In the genomic region with DNA sequence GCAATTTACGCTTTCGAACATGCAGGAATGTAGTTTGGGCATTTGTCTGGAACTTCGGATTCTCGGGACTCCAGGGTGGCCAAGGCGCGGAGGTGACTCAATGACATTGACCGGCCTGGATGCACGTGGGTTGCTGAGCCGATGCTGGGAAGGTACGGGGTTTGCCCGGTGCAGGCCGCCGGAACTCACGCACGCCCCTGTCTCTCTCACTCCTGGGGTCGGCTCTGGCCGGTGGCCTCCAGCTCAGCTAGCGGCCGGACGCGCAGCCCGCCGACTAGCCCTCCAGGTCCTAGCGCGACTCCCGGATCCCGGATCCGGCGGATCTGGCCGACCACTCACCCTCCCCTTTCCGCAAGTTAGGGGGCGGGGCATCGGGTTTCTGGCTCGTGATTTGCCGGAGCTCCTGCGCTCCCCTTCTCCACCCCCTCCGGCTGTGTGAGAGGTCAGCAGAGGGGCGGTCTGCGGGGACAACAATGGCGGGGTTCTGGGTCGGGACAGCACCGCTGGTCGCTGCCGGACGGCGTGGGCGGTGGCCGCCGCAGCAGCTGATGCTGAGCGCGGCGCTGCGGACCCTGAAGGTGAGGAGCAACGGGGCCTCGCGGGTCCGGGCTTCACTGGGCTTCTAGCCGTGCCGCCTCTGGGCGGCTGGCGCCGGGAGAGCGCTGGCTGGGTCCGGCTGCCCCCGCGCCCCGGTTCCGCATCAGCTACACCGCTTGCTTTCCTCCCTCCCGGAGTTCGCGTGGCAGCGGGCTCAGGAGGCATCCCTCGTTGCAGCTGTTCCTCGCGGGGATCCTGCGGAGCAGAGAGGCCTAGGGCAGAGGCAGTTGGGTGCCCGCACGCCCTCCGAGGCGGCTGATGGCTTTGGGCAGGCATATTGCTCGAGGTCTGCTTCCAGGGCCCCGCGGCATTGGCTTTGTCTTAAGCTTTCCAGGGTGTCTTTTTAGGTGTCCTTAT, we compare ENCODE assay signal across 8 cellular contexts. TPM values are rescaled to one million over a fixed set of nuclear protein-coding genes. Genes with fewer than 3 reads are reported as not detected.
DNase-seq lines count a peak whose midpoint lies in the region; ATAC-seq and TF ChIP-seq lines count a peak whose summit lies in the region.

A gene with protein sequence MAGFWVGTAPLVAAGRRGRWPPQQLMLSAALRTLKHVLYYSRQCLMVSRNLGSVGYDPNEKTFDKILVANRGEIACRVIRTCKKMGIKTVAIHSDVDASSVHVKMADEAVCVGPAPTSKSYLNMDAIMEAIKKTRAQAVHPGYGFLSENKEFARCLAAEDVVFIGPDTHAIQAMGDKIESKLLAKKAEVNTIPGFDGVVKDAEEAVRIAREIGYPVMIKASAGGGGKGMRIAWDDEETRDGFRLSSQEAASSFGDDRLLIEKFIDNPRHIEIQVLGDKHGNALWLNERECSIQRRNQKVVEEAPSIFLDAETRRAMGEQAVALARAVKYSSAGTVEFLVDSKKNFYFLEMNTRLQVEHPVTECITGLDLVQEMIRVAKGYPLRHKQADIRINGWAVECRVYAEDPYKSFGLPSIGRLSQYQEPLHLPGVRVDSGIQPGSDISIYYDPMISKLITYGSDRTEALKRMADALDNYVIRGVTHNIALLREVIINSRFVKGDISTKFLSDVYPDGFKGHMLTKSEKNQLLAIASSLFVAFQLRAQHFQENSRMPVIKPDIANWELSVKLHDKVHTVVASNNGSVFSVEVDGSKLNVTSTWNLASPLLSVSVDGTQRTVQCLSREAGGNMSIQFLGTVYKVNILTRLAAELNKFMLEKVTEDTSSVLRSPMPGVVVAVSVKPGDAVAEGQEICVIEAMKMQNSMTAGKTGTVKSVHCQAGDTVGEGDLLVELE (plus strand): TSS at position 446 of the 954 bp plus-strand sequence. CDS start 28 bp downstream, at position 474.

- no peaks in the 10 kb centered on the region for H3K4me1 ChIP-seq in uterus

- intact Hi-C loops in uterus (cut with DNase I; ENCODE audit: low total_unique reads): no loop called here

- H3K27ac ChIP-seq in uterus: peak within 1 kb of the TSS; percentile 51 to 78

- ATAC-seq in HG02840 (IDR thresholded peaks at IDR 0.05; ENCODE audit: low FRiP score, unreplicated experiment): peak; percentile 97

- no peaks in the 10 kb centered on the region for H3K36me3 ChIP-seq in uterus

- DNase-seq in NCI-H146 treated with DMSO at 0.1 percent for 48 hours (lab: John Stamatoyannopoulos, UW; ENCODE audit: unreplicated experiment): peak; percentile 97
- DNase-seq in T-helper 9 cell: peak; percentile 51
- DNase-seq in astrocyte of the hippocampus (ENCODE audit: low read depth, low spot score): peak; percentile 97
- peak; percentile 97 for DNase-seq in hepatic stellate cell (ENCODE audit: low spot score)
- peak; percentile 93 for DNase-seq in putamen (ENCODE audit: low spot score)
- DNase-seq in uterus: peak; percentile 94 to 95

- H3K27me3 ChIP-seq in uterus: no peaks in the 10 kb centered on the region

- H3K9me3 ChIP-seq in uterus: no peaks in the 10 kb centered on the region

- TF ChIP-seq POLR2A in GM15510 (IDR thresholded peaks at IDR 0.05; ENCODE audit: borderline replicate concordance, extremely low read depth, insufficient read length) (peak; percentile 66), uterus (IDR thresholded peaks at IDR 0.05) (peak; percentile 31 to 70)

- peak in 1 of 4 experiments; percentile 12 for TF ChIP-seq CTCF in uterus (IDR thresholded peaks at IDR 0.05)

- H3K4me3 ChIP-seq in uterus: peak within 1 kb of the TSS; percentile 52 to 83

RNA-seq across cellular contexts. Expression of the gene that starts here (rescaled TPM):
- total RNA-seq in uterus: 100 to 1,000 TPM in 1 of 4 donors, 10 to 100 TPM in 3; 24.8 to 122 (median 53.0) TPM

Comparison
In these comparisons a context has a peak if more than half of its experiments do, and no peak if none do; other contexts are left out.
1. Peak in every context shown above with its lines: DNase-seq, ATAC-seq, H3K4me3 ChIP-seq and H3K27ac ChIP-seq.